In the genomic region with DNA sequence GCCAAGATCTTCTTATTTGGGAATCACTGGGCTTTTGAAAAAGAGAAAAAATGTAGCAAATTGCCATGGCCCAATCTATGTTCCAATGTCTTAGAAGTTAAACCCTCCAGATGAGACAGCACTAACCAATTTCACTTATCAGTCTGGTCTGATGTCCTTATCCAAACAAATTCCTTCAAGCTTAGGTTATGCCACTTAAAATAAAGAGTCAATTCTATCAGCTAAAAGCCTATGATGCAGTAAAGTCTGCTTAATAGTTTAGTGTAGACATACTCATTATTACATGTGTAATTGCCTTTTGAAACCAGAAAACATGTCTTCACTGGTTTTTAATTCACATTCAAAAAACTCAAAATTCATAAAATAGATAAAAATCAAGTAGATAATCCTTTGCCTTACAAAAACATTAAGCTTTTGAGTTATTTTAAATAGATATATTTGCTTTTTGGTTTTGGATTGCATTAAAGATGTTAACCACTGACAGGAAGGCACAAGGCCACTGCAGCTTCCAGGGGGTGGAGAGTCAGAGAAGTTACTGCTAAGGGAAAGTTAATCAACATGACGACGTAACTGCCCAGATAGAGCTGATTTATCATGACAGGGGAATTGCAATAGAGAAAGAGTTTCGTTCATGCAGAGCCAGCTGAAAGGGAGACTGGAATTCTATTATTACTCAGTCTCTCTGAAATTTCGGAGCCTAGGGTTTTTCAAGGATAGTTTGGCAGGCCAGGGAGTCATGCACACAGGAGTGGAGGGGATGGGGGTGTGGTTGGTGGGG, we compare ENCODE assay signal across 1 cellular context.
TF ChIP-seq lines count a peak whose summit lies in the region.

No MANE protein-coding gene starts in this region.

TF ChIP-seq in SK-N-SH, 30 proteins besides CTCF, POLR2A, EP300 and RAD21 (continued from another document):
- TF ChIP-seq, protein P1, sequence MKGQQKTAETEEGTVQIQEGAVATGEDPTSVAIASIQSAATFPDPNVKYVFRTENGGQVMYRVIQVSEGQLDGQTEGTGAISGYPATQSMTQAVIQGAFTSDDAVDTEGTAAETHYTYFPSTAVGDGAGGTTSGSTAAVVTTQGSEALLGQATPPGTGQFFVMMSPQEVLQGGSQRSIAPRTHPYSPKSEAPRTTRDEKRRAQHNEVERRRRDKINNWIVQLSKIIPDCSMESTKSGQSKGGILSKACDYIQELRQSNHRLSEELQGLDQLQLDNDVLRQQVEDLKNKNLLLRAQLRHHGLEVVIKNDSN (IDR thresholded peaks at IDR 0.05; ENCODE audit: borderline replicate concordance, low read depth) = no peak
- TF ChIP-seq GATA2 (CRISPR knock-in tag; IDR thresholded peaks at IDR 0.05) (no peak), EZH2phosphoT487 (IDR thresholded peaks at IDR 0.05; ENCODE audit: borderline replicate concordance, low read depth) (no peak), RXRA (IDR thresholded peaks at IDR 0.05; ENCODE audit: borderline replicate concordance, low read depth) (no peak)
TF ChIP-seq in SK-N-SH: peak in this region for 0.
